ENCODE assay signal across 9 cellular contexts in the genomic region with DNA sequence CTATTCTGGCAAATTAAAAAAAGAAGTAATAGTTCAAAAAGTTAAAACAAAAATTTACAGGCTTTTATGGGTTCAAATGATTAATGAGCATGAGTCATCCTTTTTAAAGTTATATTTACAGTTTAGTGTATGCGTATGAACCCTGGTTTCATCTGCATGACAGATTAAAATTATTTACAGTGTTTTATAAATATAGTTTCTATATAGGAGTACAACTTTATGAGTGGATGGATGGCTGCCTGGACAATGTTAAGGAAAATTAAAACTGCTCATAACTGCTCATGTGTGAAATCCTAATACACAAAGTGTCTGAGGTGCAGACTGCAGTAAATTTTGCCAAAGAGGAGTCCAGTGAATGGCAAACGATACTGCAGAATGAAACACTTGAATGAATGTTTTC.
"Had no signal": no experiment of that assay in that cellular context is flagged by ENCODE, and none has a peak within 500 bp of the region (broad histone marks: within the 10 kb centered on the region; RNA-seq: fewer than 3 reads in every experiment).

No MANE protein-coding gene starts in this region.

- H3K36me3 ChIP-seq: HAP-1 had no signal

- DNase-seq: GM23248, GOT3, H7, HFFc6, IMR-90 had no signal

- H3K4me1 ChIP-seq: HAP-1 had no signal

- H3K9me3 ChIP-seq: HAP-1 had no signal

- H3K27ac ChIP-seq: GM23248 had no signal

- FAIRE-seq: HTR-8/SVneo, K562 had no signal

- H2AFZ ChIP-seq: GM23248 had no signal

- H3K4me3 ChIP-seq: GM23248, HAP-1, K562 had no signal

- H3K9ac ChIP-seq: GM23248 had no signal

- ATAC-seq: HCT116, K562 had no signal
